17 cellular contexts compared by ENCODE assay signal in genomic region chr6:88586371-88587157, GRCh38.
DNase-seq lines count a peak whose midpoint lies in the region; ATAC-seq and TF ChIP-seq lines count a peak whose summit lies in the region.
"Had no signal": no experiment of that assay in that cellular context is flagged by ENCODE, and none has a peak within 500 bp of the region (broad histone marks: within the 10 kb centered on the region; RNA-seq: fewer than 3 reads in every experiment).

No MANE protein-coding gene starts in this region.

- H3K27ac ChIP-seq in coronary artery: peak overlapping the region in 1 of 2 donors; percentile 67
- H3K27ac ChIP-seq: BLaER1, KMS-11, prostate gland, WERI-Rb-1 had no signal

- no peak for TF ChIP-seq POLR2A in NB4 (IDR thresholded peaks at IDR 0.05; ENCODE audit: extremely low read depth, insufficient read length)

- no peak for TF ChIP-seq CTCF in NB4 (IDR thresholded peaks at IDR 0.05; ENCODE audit: low read depth, low read length)
- TF ChIP-seq CTCF in coronary artery (IDR thresholded peaks at IDR 0.05): no peak

- no peak overlapping the region for H3K4me3 ChIP-seq in NB4 (ENCODE audit: low read depth, low read length)
- H3K4me3 ChIP-seq in coronary artery: peak overlapping the region; percentile 48
- H3K4me3 ChIP-seq: BLaER1, mucosa of descending colon, prostate gland had no signal

- DNase-seq in AG20443 (ENCODE audit: low spot score) (peak; percentile 39), NB4 (ENCODE audit: low read depth) (peak; percentile 10), coronary artery (ENCODE audit: low spot score) (peak; percentile 79), posterior cingulate gyrus (peak in 9 of 10 donors; percentile 20 to 93 (median 64)), NCI-H774 (lab: John Stamatoyannopoulos, UW) (no peak), NCI-H1417 (lab: John Stamatoyannopoulos, UW) (no peak)
- DNase-seq: activated naive CD4-positive, alpha-beta T cell treated with anti-CD3 and anti-CD28 coated beads for 36 hours; immature natural killer cell; mucosa of descending colon; SK-N-SH; stimulated activated CD4-positive, alpha-beta T cell treated with anti-CD3 and anti-CD28 coated beads, Interleukin-2, amount 100 ng/mL, for 24 hours; WERI-Rb-1 had no signal

- ATAC-seq in GM18867 (IDR thresholded peaks at IDR 0.05; ENCODE audit: unreplicated experiment) (no peak), GM21619 (IDR thresholded peaks at IDR 0.05; ENCODE audit: unreplicated experiment) (no peak)
- ATAC-seq: mucosa of descending colon had no signal

- intact Hi-C loops in posterior cingulate gyrus (cut with DNase I): no loop called here

Comparison
In these comparisons a context has a peak if more than half of its experiments do, and no peak if none do; other contexts are left out.
1. DNase-seq: peak in AG20443 (single experiment), NB4 (single experiment), coronary artery (single experiment) and posterior cingulate gyrus (9 of 10); none in NCI-H774 (single experiment) and NCI-H1417 (0 of 3).